In the genomic region with DNA sequence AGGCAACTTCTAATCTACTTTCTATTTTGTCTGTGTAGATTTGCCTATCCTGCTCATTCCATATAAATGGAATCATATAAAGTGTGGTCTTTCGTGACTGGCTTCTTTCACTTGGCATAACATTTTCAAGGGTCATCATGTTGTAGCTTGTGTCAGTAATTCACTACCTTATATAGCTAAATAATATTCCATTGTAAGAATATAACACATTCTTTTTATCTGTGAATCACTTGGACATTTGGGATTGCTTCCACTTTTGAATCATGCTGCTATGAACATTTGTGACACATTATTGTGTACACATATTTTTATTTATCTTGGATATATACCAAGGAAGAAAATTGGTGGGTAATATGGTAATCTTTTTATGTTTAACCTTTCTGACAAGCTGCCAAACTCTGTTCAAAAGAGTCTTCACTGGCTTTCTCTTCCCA, we compare ENCODE assay signal across 16 cellular contexts.
DNase-seq lines count a peak whose midpoint lies in the region; TF ChIP-seq lines count a peak whose summit lies in the region.
"Had no signal": no experiment of that assay in that cellular context is flagged by ENCODE, and none has a peak within 500 bp of the region (broad histone marks: within the 10 kb centered on the region; RNA-seq: fewer than 3 reads in every experiment).

No MANE protein-coding gene starts in this region.

- no peak for TF ChIP-seq CTCF in choroid plexus epithelial cell (conservative IDR thresholded peaks at IDR 0.05; ENCODE audit: low read depth, low read length)

- H3K4me3 ChIP-seq in choroid plexus epithelial cell (ENCODE audit: low read depth, low read length) = no peak overlapping the region
- H3K4me3 ChIP-seq: lower lobe of right lung, spleen, suprapubic skin had no signal

- DNase-seq in HCEC 1CT = peak; percentile 90
- peak; percentile 61 for DNase-seq in NCI-H446 treated with DMSO at 0.1 percent for 48 hours (lab: John Stamatoyannopoulos, UW)
- peak; percentile 61 for DNase-seq in choroid plexus epithelial cell (ENCODE audit: low read depth)
- peak; percentile 69 for DNase-seq in pulmonary artery endothelial cell (ENCODE audit: low read depth, low spot score)
- DNase-seq in LoVo (ENCODE audit: low spot score) = no peak
- DNase-seq in SIG-M5 (lab: John Stamatoyannopoulos, UW) = no peak
- DNase-seq in RPMI8226 = no peak
- no peak for DNase-seq in activated effector memory CD4-positive, alpha-beta T cell treated with Interleukin-2 at 50 U/mL for 16 hours
- DNase-seq: activated effector memory CD4-positive, alpha-beta T cell treated with anti-CD3 and anti-CD28 coated beads, Interleukin-2, amount 50 U/mL, for 16 hours; CD8-positive, alpha-beta memory T cell; KBM-7; lower lobe of right lung; NCI-H187 treated with DMSO at 0.1 percent for 48 hours; spleen; T-cell had no signal

Comparison
In these comparisons a context has a peak if more than half of its experiments do, and no peak if none do; other contexts are left out.
1. DNase-seq: peak in HCEC 1CT (single experiment), NCI-H446 treated with DMSO at 0.1 percent for 48 hours (single experiment), choroid plexus epithelial cell (single experiment) and pulmonary artery endothelial cell (single experiment); none in LoVo (single experiment), SIG-M5 (single experiment), RPMI8226 (single experiment) and activated effector memory CD4-positive, alpha-beta T cell treated with Interleukin-2 at 50 U/mL for 16 hours (single experiment).